9 cellular contexts compared by ENCODE assay signal in genomic region chr18:55384551-55385275, GRCh38.
DNase-seq lines count a peak whose midpoint lies in the region; ATAC-seq and TF ChIP-seq lines count a peak whose summit lies in the region.
"Had no signal": no experiment of that assay in that cellular context is flagged by ENCODE, and none has a peak within 500 bp of the region (broad histone marks: within the 10 kb centered on the region; RNA-seq: fewer than 3 reads in every experiment).

No MANE protein-coding gene starts in this region.

- no peaks in the 10 kb centered on the region for H3K27me3 ChIP-seq in tibial nerve

- TF ChIP-seq CTCF in fibroblast of the aortic adventitia (IDR thresholded peaks at IDR 0.05; ENCODE audit: insufficient read depth, low read length) (peak; percentile 74), tibial nerve (IDR thresholded peaks at IDR 0.05) (peak in 3 of 5 experiments; percentile 11 to 26 (median 23))

- in situ Hi-C loops in Caki2 (cut with HindIII; ENCODE audit: low pct_unique_long_range_greater_than_20kb, low sequenced_read_pairs), result no loop called here

- H3K36me3 ChIP-seq in tibial nerve, result no peaks in the 10 kb centered on the region

- WGBS in tibial nerve, 2 donors, result 85% methylated on average over 4 of the region's 4 CpGs

- TF ChIP-seq EP300 in tibial nerve (IDR thresholded peaks at IDR 0.05), result no peak

- peak overlapping the region in 1 of 4 donors; percentile 40 for H3K27ac ChIP-seq in tibial nerve
- H3K27ac ChIP-seq: SK-N-MC had no signal

- peaks cover 0 to 9% (median 2%) of the 10 kb centered on the region in 4 donors for H3K9me3 ChIP-seq in tibial nerve

- DNase-seq in Caki2 (ENCODE audit: low read depth) (peak; percentile 4), HCEC 1CT (peak; percentile 50), RPMI8226 (peak; percentile 65), fibroblast of the aortic adventitia (ENCODE audit: low read depth) (peak; percentile 57), tibial nerve (ENCODE audit: low spot score in 2 of 2) (no peak), cerebellum (ENCODE audit: low spot score) (no peak)

- TF ChIP-seq POLR2A in tibial nerve (IDR thresholded peaks at IDR 0.05), result no peak

- no peak overlapping the region for H3K4me3 ChIP-seq in fibroblast of the aortic adventitia (ENCODE audit: low read depth, low read length)
- H3K4me3 ChIP-seq in tibial nerve, result no peak overlapping the region
- H3K4me3 ChIP-seq: SK-N-MC had no signal

- ATAC-seq in HG03457 (IDR thresholded peaks at IDR 0.05; ENCODE audit: unreplicated experiment) (no peak), GM18868 (IDR thresholded peaks at IDR 0.05; ENCODE audit: unreplicated experiment) (no peak)

- H3K4me1 ChIP-seq in tibial nerve, result peaks cover 0 to 34% (median 2%) of the 10 kb centered on the region in 4 donors

Comparison
In these comparisons a context has a peak if more than half of its experiments do, and no peak if none do; other contexts are left out.
1. DNase-seq: peak in Caki2 (single experiment), HCEC 1CT (single experiment), RPMI8226 (single experiment) and fibroblast of the aortic adventitia (single experiment); none in tibial nerve (0 of 2) and cerebellum (single experiment).